ENCODE assay signal across 2 cellular contexts in genomic region chr9:105027082-105027481, GRCh38.
TF ChIP-seq lines count a peak whose summit lies in the region.

No MANE protein-coding gene starts in this region.

TF ChIP-seq in SK-N-SH, 30 proteins besides CTCF, POLR2A, EP300 and RAD21 (continued from another document):
- TF ChIP-seq REST (IDR thresholded peaks at IDR 0.05; ENCODE audit: low read depth, low read length), result no peak
- no peak for TF ChIP-seq MXI1 (IDR thresholded peaks at IDR 0.05; ENCODE audit: low read depth, low read length)
- no peak for TF ChIP-seq RCOR1 (IDR thresholded peaks at IDR 0.05; ENCODE audit: low read length)
- TF ChIP-seq JUND (IDR thresholded peaks at IDR 0.05), result no peak
- TF ChIP-seq PBX3 (IDR thresholded peaks at IDR 0.05), result no peak
- no peak for TF ChIP-seq ZBTB33 (IDR thresholded peaks at IDR 0.05; ENCODE audit: borderline replicate concordance, low read depth)
- TF ChIP-seq TCF12 (IDR thresholded peaks at IDR 0.05), result no peak
- TF ChIP-seq RFX5 (IDR thresholded peaks at IDR 0.05; ENCODE audit: low read length), result no peak
- TF ChIP-seq TEAD4 (IDR thresholded peaks at IDR 0.05; ENCODE audit: borderline replicate concordance, insufficient read depth), result no peak
- TF ChIP-seq FOSL2 (IDR thresholded peaks at IDR 0.05; ENCODE audit: borderline replicate concordance, low read depth), result no peak

TF ChIP-seq in SK-N-SH treated with all-trans-retinoic acid at 6 μM for 48 hours, 23 proteins besides CTCF, POLR2A, EP300 and RAD21 (continued from another document):
- TF ChIP-seq PATZ1 (CRISPR knock-in tag; IDR thresholded peaks at IDR 0.05; ENCODE audit: borderline replicate concordance), result no peak
- no peak for TF ChIP-seq ZFP3 (CRISPR knock-in tag; IDR thresholded peaks at IDR 0.05)
- TF ChIP-seq OSR1 (CRISPR knock-in tag; IDR thresholded peaks at IDR 0.05), result no peak
- TF ChIP-seq ESRRG (CRISPR knock-in tag; IDR thresholded peaks at IDR 0.05), result no peak
- TF ChIP-seq ZNF565 (CRISPR knock-in tag; conservative IDR thresholded peaks at IDR 0.05; ENCODE audit: low read depth), result no peak
- TF ChIP-seq CREB5 (CRISPR knock-in tag; IDR thresholded peaks at IDR 0.05; ENCODE audit: low read depth), result no peak
- TF ChIP-seq ZFP30 (CRISPR knock-in tag; IDR thresholded peaks at IDR 0.05), result no peak
- no peak for TF ChIP-seq CSRNP3 (CRISPR knock-in tag; IDR thresholded peaks at IDR 0.05)
- no peak for TF ChIP-seq ZNF70 (CRISPR knock-in tag; IDR thresholded peaks at IDR 0.05)
- no peak for TF ChIP-seq BACH2 (CRISPR knock-in tag; IDR thresholded peaks at IDR 0.05; ENCODE audit: borderline replicate concordance)
- no peak for TF ChIP-seq SNAI2 (CRISPR knock-in tag; IDR thresholded peaks at IDR 0.05)
- TF ChIP-seq ARNTL (CRISPR knock-in tag; IDR thresholded peaks at IDR 0.05; ENCODE audit: borderline replicate concordance, low read depth), result no peak
- no peak for TF ChIP-seq GLIS3 (CRISPR knock-in tag; IDR thresholded peaks at IDR 0.05)
